In genomic region chr22:40679249-40679963, GRCh38 we compare ENCODE assay signal across 15 cellular contexts. TPM values are rescaled to one million over a fixed set of nuclear protein-coding genes. Genes with fewer than 3 reads are reported as not detected.
A peak's percentile ranks its signal among the peaks of the same experiment; 100 is the strongest.
DNase-seq lines count a peak whose midpoint lies in the region; ATAC-seq and TF ChIP-seq lines count a peak whose summit lies in the region.
"Had no signal": no experiment of that assay in that cellular context is flagged by ENCODE, and none has a peak within 500 bp of the region (broad histone marks: within the 10 kb centered on the region; RNA-seq: fewer than 3 reads in every experiment).

Gene MCHR1 (plus strand): TSS chr22:40679484. CDS start chr22:40679653, 169 bp downstream.

- no peak within 1 kb of the TSS for H3K27ac Mint-ChIP-seq in MCF 10A (ENCODE audit: low read depth, unreplicated experiment)
- H3K27ac Mint-ChIP-seq: activated CD8-positive, alpha-beta T cell treated with anti-CD3 and anti-CD28 coated beads for 36 hours; immature natural killer cell had no signal

- no peaks in the 10 kb centered on the region for H3K9me3 ChIP-seq in breast epithelium
- no peaks in the 10 kb centered on the region for H3K9me3 ChIP-seq in mesodermal cell (ENCODE audit: control insufficient read depth, low read length)
- no peaks in the 10 kb centered on the region for H3K9me3 ChIP-seq in tibial artery

- H3K4me1 ChIP-seq in breast epithelium (peaks cover 6 to 11% of the 10 kb centered on the region in 2 donors), mesodermal cell (ENCODE audit: control insufficient read depth, insufficient read depth, low read length, poor library complexity, severe bottlenecking) (peaks cover 50% of the 10 kb centered on the region), tibial artery (peaks cover 0 to 31% (median 15%) of the 10 kb centered on the region in 4 donors)

- peak within 1 kb of the TSS in 2 of 3 donors; percentile 39 to 64 for H3K4me3 ChIP-seq in breast epithelium
- peak within 1 kb of the TSS; percentile 57 for H3K4me3 ChIP-seq in coronary artery
- peak within 1 kb of the TSS; percentile 61 for H3K4me3 ChIP-seq in mesodermal cell (ENCODE audit: extremely low read depth, insufficient read depth, low read length, poor library complexity, severe bottlenecking)
- peak within 1 kb of the TSS; percentile 7 to 25 for H3K4me3 ChIP-seq in tibial artery
- H3K4me3 ChIP-seq: GM12878 had no signal

- H3K4me1 Mint-ChIP-seq in MCF 10A (ENCODE audit: insufficient read depth, unreplicated experiment), result peaks cover 12% of the 10 kb centered on the region

- H3K27ac ChIP-seq in breast epithelium (no peak within 1 kb of the TSS), coronary artery (no peak within 1 kb of the TSS), mesodermal cell (ENCODE audit: low read depth, low read length, severe bottlenecking) (peak within 1 kb of the TSS; percentile 87), tibial artery (no peak within 1 kb of the TSS)

- H3K36me3 Mint-ChIP-seq in MCF 10A (ENCODE audit: insufficient read depth, unreplicated experiment), result no peaks in the 10 kb centered on the region
- H3K36me3 Mint-ChIP-seq: immature natural killer cell had no signal

- intact Hi-C loops in breast epithelium (cut with DNase I; ENCODE audit: low total_unique reads), result no loop called here
- intact Hi-C loops in MCF 10A (cut with micrococcal nuclease), result no loop called here
- intact Hi-C loops in tibial artery (cut with DNase I; ENCODE audit: low total_unique reads), result no loop called here

- POLR2A ChIA-PET in MCF 10A (lab: Yijun Ruan, JAX), result interaction anchor here (0.6 to 1.1 kb wide), 2 partner anchors 79 to 111 kb away, joined by 3 to 4 read pairs; no protein-coding TSS in a partner anchor

- H3K36me3 ChIP-seq in breast epithelium, result no peaks in the 10 kb centered on the region
- peaks cover 12% of the 10 kb centered on the region for H3K36me3 ChIP-seq in mesodermal cell (ENCODE audit: control insufficient read depth, insufficient read depth, low read length)
- H3K36me3 ChIP-seq in tibial artery, result no peaks in the 10 kb centered on the region

- BruUV-seq in MCF 10A (replicated peaks; lab: Mats Ljungman, UMichigan), result no TSS peak

- no peaks in the 10 kb centered on the region for H3K9me3 Mint-ChIP-seq in MCF 10A (ENCODE audit: unreplicated experiment)
- H3K9me3 Mint-ChIP-seq: activated CD8-positive, alpha-beta T cell treated with anti-CD3 and anti-CD28 coated beads for 36 hours; central memory CD8-positive, alpha-beta T cell; immature natural killer cell had no signal

- TF ChIP-seq POLR2A in breast epithelium (IDR thresholded peaks at IDR 0.05), result no peak

- TF ChIP-seq CTCF in breast epithelium (IDR thresholded peaks at IDR 0.05) (no peak), MCF 10A (IDR thresholded peaks at IDR 0.05; ENCODE audit: unreplicated experiment) (no peak), coronary artery (IDR thresholded peaks at IDR 0.05) (no peak), tibial artery (IDR thresholded peaks at IDR 0.05) (no peak)

- H3K27me3 Mint-ChIP-seq in MCF 10A (ENCODE audit: insufficient read depth, unreplicated experiment), result no peaks in the 10 kb centered on the region

- no peak within 1 kb of the TSS for H3K4me3 Mint-ChIP-seq in MCF 10A (ENCODE audit: unreplicated experiment)
- H3K4me3 Mint-ChIP-seq: activated CD8-positive, alpha-beta T cell treated with anti-CD3 and anti-CD28 coated beads for 36 hours; central memory CD8-positive, alpha-beta T cell; immature natural killer cell had no signal

- CTCF ChIA-PET in MCF 10A (lab: Yijun Ruan, JAX), result interaction anchor here (0.6 kb wide), 2 partner anchors 231 to 995 kb away, joined by 3 to 5 read pairs; no protein-coding TSS in a partner anchor

- WGBS in mesodermal cell (ENCODE audit: insufficient coverage in 2 of 2), 2 experiments, result 9 to 16% methylated on average over 15 to 16 of the region's 21 CpGs

- no peak for ATAC-seq in GM18873 (IDR thresholded peaks at IDR 0.05; ENCODE audit: low FRiP score, unreplicated experiment)
- ATAC-seq: activated CD8-positive, alpha-beta T cell treated with anti-CD3 and anti-CD28 coated beads for 36 hours; GM12878 had no signal

- H3K27me3 ChIP-seq in breast epithelium, result no peaks in the 10 kb centered on the region
- peaks cover 0 to 30% of the 10 kb centered on the region in 2 donors for H3K27me3 ChIP-seq in tibial artery

- no peak for DNase-seq in breast epithelium (ENCODE audit: low spot score in 2 of 2)
- DNase-seq in MCF 10A (ENCODE audit: unreplicated experiment), result no peak
- DNase-seq in coronary artery (ENCODE audit: low spot score), result no peak
- DNase-seq in tibial artery, result no peak
- no peak for DNase-seq in DMS153 treated with DMSO at 0.1 percent for 48 hours (lab: John Stamatoyannopoulos, UW; ENCODE audit: unreplicated experiment)
- DNase-seq in kidney tubule cell (ENCODE audit: low spot score), result no peak
- DNase-seq: activated CD8-positive, alpha-beta T cell treated with anti-CD3 and anti-CD28 coated beads for 36 hours; immature natural killer cell; NCI-H1417 treated with DMSO at 0.1 percent for 48 hours; RPMI8226; stimulated activated CD4-positive, alpha-beta T cell treated with anti-CD3 and anti-CD28 coated beads, Interleukin-2, amount 100 ng/mL, for 24 hours had no signal

RNA-seq across cellular contexts. Expression of gene MCHR1, which starts in this region (rescaled TPM):
- total RNA-seq in breast epithelium (not detected), MCF 10A (2022) (not detected in 2 replicates)
- polyA plus RNA-seq in mesodermal cell (2013, experiment 1 of 2), result 58.7 TPM
- 48.5 TPM for polyA plus RNA-seq in mesodermal cell (2013, experiment 2 of 2)
- total RNA-seq: activated CD8-positive, alpha-beta T cell treated with anti-CD3 and anti-CD28 coated beads for 36 hours; GM12878 had no signal
- polyA plus RNA-seq: GM12878, immature natural killer cell had no signal
